ENCODE assay signal across 8 cellular contexts in the genomic region with DNA sequence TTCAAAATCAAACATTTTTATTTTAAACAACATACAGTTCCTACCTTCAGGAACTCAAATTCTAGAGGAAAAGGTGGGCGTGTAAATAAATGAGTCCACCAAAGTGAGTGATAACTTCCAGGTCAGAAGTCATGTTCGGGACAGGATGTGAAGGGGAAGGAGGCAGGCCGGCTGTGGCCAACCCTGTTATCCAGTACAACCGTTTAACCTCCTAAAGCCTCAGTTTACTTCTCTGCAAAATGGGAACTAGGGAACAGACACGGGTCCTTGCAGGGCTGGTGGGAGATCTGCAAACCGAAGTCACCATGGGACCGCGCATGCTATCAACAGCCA. TPM values are rescaled to one million over a fixed set of nuclear protein-coding genes. Genes with fewer than 3 reads are reported as not detected.
A peak's percentile ranks its signal among the peaks of the same experiment; 100 is the strongest.
DNase-seq lines count a peak whose midpoint lies in the region; ATAC-seq, FAIRE-seq and TF ChIP-seq lines count a peak whose summit lies in the region.

No MANE protein-coding gene starts in this region.

- no peak for FAIRE-seq in small intestine (lab: Jason Lieb, UNC)

- peak overlapping the region; percentile 95 for H3K27ac Mint-ChIP-seq in activated naive CD8-positive, alpha-beta T cell treated with anti-CD3 and anti-CD28 coated beads, Interleukin-2, amount 10 ng/mL, durations not matched to agents 7 days and 5 days

- H3K36me3 ChIP-seq in small intestine (ENCODE audit: control insufficient read depth in 2 of 2, insufficient read depth in 2 of 2, low read length in 2 of 2), result peaks cover 0 to 2% of the 10 kb centered on the region in 2 donors

- no peaks in the 10 kb centered on the region for H3K27me3 Mint-ChIP-seq in activated naive CD8-positive, alpha-beta T cell treated with anti-CD3 and anti-CD28 coated beads, Interleukin-2, amount 10 ng/mL, durations not matched to agents 7 days and 5 days

- TF ChIP-seq POLR2A in GM18505 (IDR thresholded peaks at IDR 0.05; ENCODE audit: borderline replicate concordance, extremely low read depth, insufficient read depth, insufficient read length), result no peak

- H3K36me3 Mint-ChIP-seq in activated naive CD8-positive, alpha-beta T cell treated with anti-CD3 and anti-CD28 coated beads, Interleukin-2, amount 10 ng/mL, durations not matched to agents 7 days and 5 days, result peaks cover 13% of the 10 kb centered on the region

- no peaks in the 10 kb centered on the region for H3K27me3 ChIP-seq in AG04450 (ENCODE audit: control insufficient read depth, insufficient read depth, low read length)
- no peaks in the 10 kb centered on the region for H3K27me3 ChIP-seq in small intestine (ENCODE audit: control insufficient read depth in 2 of 2, insufficient read depth in 2 of 2, low read length in 2 of 2)

- 0 to 1% (median 1%) methylated on average over 8 of the region's 8 CpGs for WGBS in small intestine, 3 donors

- no peak for DNase-seq in AG04450 (ENCODE audit: low read depth, low spot score)
- DNase-seq in NCI-H774 (lab: John Stamatoyannopoulos, UW), result peak; percentile 11
- no peak for DNase-seq in activated naive CD8-positive, alpha-beta T cell treated with anti-CD3 and anti-CD28 coated beads, Interleukin-2, amount 10 ng/mL, durations not matched to agents 7 days and 5 days
- peak; percentile 42 for DNase-seq in small intestine
- no peak for DNase-seq in NCI-H146 treated with DMSO at 0.1 percent for 48 hours (lab: John Stamatoyannopoulos, UW; ENCODE audit: unreplicated experiment)

- H3K4me1 ChIP-seq in small intestine (ENCODE audit: control insufficient read depth in 2 of 2, insufficient read depth in 1 of 2, low read depth in 1 of 2, low read length in 1 of 2), result peaks cover 2 to 7% of the 10 kb centered on the region in 2 donors

- CTCF ChIA-PET in AG04450 (lab: Charles Lee), result interaction anchor here (0.9 to 1.6 kb wide), 2 partner anchors 47 to 85 kb away, joined by 6 read pairs; no protein-coding TSS in a partner anchor

- peak overlapping the region; percentile 52 for H3K27ac ChIP-seq in AG04450 (ENCODE audit: low read depth, low read length)
- peak overlapping the region; percentile 24 to 65 for H3K27ac ChIP-seq in small intestine (ENCODE audit: low read depth in 1 of 2, low read length in 1 of 2)

- H3K9me3 Mint-ChIP-seq in activated naive CD8-positive, alpha-beta T cell treated with anti-CD3 and anti-CD28 coated beads, Interleukin-2, amount 10 ng/mL, durations not matched to agents 7 days and 5 days, result no peaks in the 10 kb centered on the region

- ATAC-seq in GM18505 (IDR thresholded peaks at IDR 0.05; ENCODE audit: unreplicated experiment) (peak; percentile 4), HG02943 (IDR thresholded peaks at IDR 0.05; ENCODE audit: low read depth, unreplicated experiment) (peak; percentile 19)
- peak; percentile 31 for ATAC-seq in activated naive CD8-positive, alpha-beta T cell treated with anti-CD3 and anti-CD28 coated beads, Interleukin-2, amount 10 ng/mL, durations not matched to agents 7 days and 5 days (ENCODE audit: low read depth)

- peaks cover 27% of the 10 kb centered on the region for H3K4me1 Mint-ChIP-seq in activated naive CD8-positive, alpha-beta T cell treated with anti-CD3 and anti-CD28 coated beads, Interleukin-2, amount 10 ng/mL, durations not matched to agents 7 days and 5 days

- peaks cover 13% of the 10 kb centered on the region; the same call in 1 of the 2 replicates for H3K9me3 ChIP-seq in AG04450 (ENCODE audit: control insufficient read depth, insufficient read depth, low read length)
- H3K9me3 ChIP-seq in small intestine (ENCODE audit: control insufficient read depth, low read depth), result no peaks in the 10 kb centered on the region

- TF ChIP-seq CTCF in AG04450 (IDR thresholded peaks at IDR 0.05; ENCODE audit: low read depth, low read length), result no peak

- H3K4me3 ChIP-seq in AG04450 (ENCODE audit: low read depth, low read length), result peak overlapping the region; percentile 95
- peak overlapping the region; percentile 98 for H3K4me3 ChIP-seq in iPS-11a (ENCODE audit: low read depth, low read length)
- peak overlapping the region; percentile 29 to 80 for H3K4me3 ChIP-seq in small intestine (ENCODE audit: low read depth in 1 of 2, low read length in 2 of 2)

- peak overlapping the region; percentile 92 for H3K4me3 Mint-ChIP-seq in activated naive CD8-positive, alpha-beta T cell treated with anti-CD3 and anti-CD28 coated beads, Interleukin-2, amount 10 ng/mL, durations not matched to agents 7 days and 5 days

- POLR2A ChIA-PET in AG04450 (lab: Yijun Ruan, JAX), result interaction anchor here (0.6 to 1.4 kb wide), 4 partner anchors 10 to 181 kb away, joined by 3 to 10 read pairs (median 4); a partner anchor contains a TSS
- POLR2A ChIA-PET in activated naive CD8-positive, alpha-beta T cell treated with anti-CD3 and anti-CD28 coated beads, Interleukin-2, amount 10 ng/mL, durations not matched to agents 7 days and 5 days (lab: Charles Lee), result interaction anchor here (1.1 to 1.8 kb wide), 3 partner anchors 14 to 275 kb away, joined by 4 to 14 read pairs (median 7); a partner anchor contains a TSS

RNA-seq across cellular contexts. Expression of a gene that starts 0.4 kb away (rescaled TPM):
- 33.2 and 39.3 TPM in 2 replicates for polyA plus RNA-seq in AG04450 (2011; rRNA removed)
- polyA minus RNA-seq in AG04450 (2011; rRNA and poly(A)+ RNA removed), result 22.2 and 27.7 TPM in 2 replicates
- total RNA-seq in activated naive CD8-positive, alpha-beta T cell treated with anti-CD3 and anti-CD28 coated beads, Interleukin-2, amount 10 ng/mL, durations not matched to agents 7 days and 5 days, result 10 to 100 TPM; 31.0 to 34.6 TPM
- 10 to 100 TPM; 16.8 to 28.5 (median 20.6) TPM for polyA plus RNA-seq in small intestine

RNA-seq across cellular contexts. Expression of a gene that starts 2.2 kb away (rescaled TPM):
- 41.7 and 56.0 TPM in 2 replicates for polyA plus RNA-seq in AG04450 (2011; rRNA removed)
- 70.8 and 94.8 TPM in 2 replicates for polyA minus RNA-seq in AG04450 (2011; rRNA and poly(A)+ RNA removed)
- 100 to 1,000 TPM; 106 to 116 TPM for total RNA-seq in activated naive CD8-positive, alpha-beta T cell treated with anti-CD3 and anti-CD28 coated beads, Interleukin-2, amount 10 ng/mL, durations not matched to agents 7 days and 5 days
- 100 to 1,000 TPM in 2 of 3 donors, 10 to 100 TPM in 1; 43.9 to 120 (median 111) TPM for polyA plus RNA-seq in small intestine

Comparison
In these comparisons a context has a peak if more than half of its experiments do, and no peak if none do; other contexts are left out.
1. DNase-seq: peak in NCI-H774 (single experiment) and small intestine (single experiment); none in AG04450 (single experiment), activated naive CD8-positive, alpha-beta T cell treated with anti-CD3 and anti-CD28 coated beads, Interleukin-2, amount 10 ng/mL, durations not matched to agents 7 days and 5 days (single experiment) and NCI-H146 treated with DMSO at 0.1 percent for 48 hours (single experiment).
2. Peak in every context shown above with its lines, with median percentiles within 50 percentile points of each other: H3K4me3 ChIP-seq and ATAC-seq.